ENCODE assay signal across 36 cellular contexts in genomic region chr10:49393757-49394156, GRCh38. TPM values are rescaled to one million over a fixed set of nuclear protein-coding genes. Genes with fewer than 3 reads are reported as not detected.
DNase-seq lines count a peak whose midpoint lies in the region; ATAC-seq and TF ChIP-seq lines count a peak whose summit lies in the region.
"Had no signal": no experiment of that assay in that cellular context is flagged by ENCODE, and none has a peak within 500 bp of the region (broad histone marks: within the 10 kb centered on the region; RNA-seq: fewer than 3 reads in every experiment).

No MANE protein-coding gene starts in this region.

- H3K27me3 ChIP-seq in PC-9 (ENCODE audit: insufficient read depth, low read depth) = peaks cover 34% of the 10 kb centered on the region

- H3F3A ChIP-seq in PC-9 (ENCODE audit: insufficient read depth, low read depth) = no peaks in the 10 kb centered on the region

- H3K36me3 ChIP-seq in PC-9 (ENCODE audit: low read depth) = no peaks in the 10 kb centered on the region
- H3K36me3 ChIP-seq: MG63, thoracic aorta, vagina had no signal

- BruUV-seq in PC-9 (replicated peaks; lab: Mats Ljungman, UMichigan) = no TSS peak

- H3K4me1 Mint-ChIP-seq in endothelial cell (ENCODE audit: unreplicated experiment) (peaks cover 17% of the 10 kb centered on the region), type B pancreatic cell (ENCODE audit: unreplicated experiment) (no peaks in the 10 kb centered on the region)
- H3K4me1 Mint-ChIP-seq in activated CD4-positive, alpha-beta T cell treated with anti-CD3 and anti-CD28 coated beads, Interleukin-2, amount 10 ng/mL, durations not matched to agents 7 days and 5 days = peaks cover 9% of the 10 kb centered on the region

- no peaks in the 10 kb centered on the region for H3K79me2 ChIP-seq in PC-9 (ENCODE audit: low read depth)

- DNase-seq in DMS53 (lab: John Stamatoyannopoulos, UW) (peak; percentile 18), DMS53 treated with DMSO at 0.1 percent for 48 hours (lab: John Stamatoyannopoulos, UW; ENCODE audit: unreplicated experiment) (no peak), PC-9 (no peak), endothelial cell (ENCODE audit: low spot score) (no peak), type B pancreatic cell (ENCODE audit: extremely low spot score, unreplicated experiment) (no peak), hypothalamus (lab: John Stamatoyannopoulos, UW) (no peak)
- DNase-seq in activated CD4-positive, alpha-beta T cell treated with anti-CD3 and anti-CD28 coated beads, Interleukin-2, amount 10 ng/mL, durations not matched to agents 7 days and 5 days = no peak
- DNase-seq: activated CD4-positive, alpha-beta T cell treated with anti-CD3 and anti-CD28 coated beads for 4 hours; activated effector memory CD4-positive, alpha-beta T cell treated with anti-CD3 and anti-CD28 coated beads, Interleukin-2, amount 50 U/mL, for 16 hours; activated naive CD8-positive, alpha-beta T cell treated with anti-CD3 and anti-CD28 coated beads, Interleukin-2, amount 10 ng/mL, durations not matched to agents 7 days and 5 days; activated T-cell treated with anti-CD3 and anti-CD28 coated beads, Interleukin-2, amount 50 U/mL, for 1 hour; CD4-positive, alpha-beta T cell; dorsolateral prefrontal cortex; KBM-7; MG63; natural killer cell; NCI-H1417 treated with DMSO at 0.1 percent for 48 hours; NCI-H345; retina; SK-N-SH; small intestine; T-helper 17 cell had no signal

- H3K9me3 Mint-ChIP-seq in endothelial cell (ENCODE audit: unreplicated experiment) = no peaks in the 10 kb centered on the region
- no peaks in the 10 kb centered on the region for H3K9me3 Mint-ChIP-seq in type B pancreatic cell
- no peaks in the 10 kb centered on the region for H3K9me3 Mint-ChIP-seq in activated CD4-positive, alpha-beta T cell treated with anti-CD3 and anti-CD28 coated beads, Interleukin-2, amount 10 ng/mL, durations not matched to agents 7 days and 5 days
- H3K9me3 Mint-ChIP-seq: activated naive CD8-positive, alpha-beta T cell treated with anti-CD3 and anti-CD28 coated beads, Interleukin-2, amount 10 ng/mL, durations not matched to agents 7 days and 5 days; CD4-positive, alpha-beta T cell; central memory CD8-positive, alpha-beta T cell; natural killer cell; stimulated activated naive CD8-positive, alpha-beta T cell treated with anti-CD3 and anti-CD28 coated beads, Interleukin-15, Interleukin-2, amounts not matched to agents 100 ng/mL and 50 ng/mL, for 24 hours had no signal

- POLR2A ChIA-PET in PC-9 (lab: Charles Lee; ENCODE audit: unreplicated experiment) = no interaction called here
- POLR2A ChIA-PET in activated CD4-positive, alpha-beta T cell treated with anti-CD3 and anti-CD28 coated beads, Interleukin-2, amount 10 ng/mL, durations not matched to agents 7 days and 5 days (lab: Charles Lee) = no interaction called here

- no peak overlapping the region for H3K4me3 ChIP-seq in PC-9
- H3K4me3 ChIP-seq: dorsolateral prefrontal cortex, MG63, thoracic aorta, vagina had no signal

- peaks cover 3% of the 10 kb centered on the region; the same call in 1 of the 2 replicates for H4K20me1 ChIP-seq in PC-9 (ENCODE audit: insufficient read depth)

- H3K27ac ChIP-seq in PC-9 = no peak overlapping the region
- H3K27ac ChIP-seq: dorsolateral prefrontal cortex, thoracic aorta, vagina had no signal

- H2AFZ ChIP-seq in PC-9 = no peak overlapping the region

- no peaks in the 10 kb centered on the region for H3K9me3 ChIP-seq in PC-9 (ENCODE audit: insufficient read depth, low read depth)
- H3K9me3 ChIP-seq: SK-N-SH, thoracic aorta, vagina had no signal

- H3K27ac Mint-ChIP-seq in endothelial cell (ENCODE audit: unreplicated experiment) (no peak overlapping the region), type B pancreatic cell (no peak overlapping the region)
- H3K27ac Mint-ChIP-seq in activated CD4-positive, alpha-beta T cell treated with anti-CD3 and anti-CD28 coated beads, Interleukin-2, amount 10 ng/mL, durations not matched to agents 7 days and 5 days = no peak overlapping the region
- H3K27ac Mint-ChIP-seq: activated naive CD8-positive, alpha-beta T cell treated with anti-CD3 and anti-CD28 coated beads, Interleukin-2, amount 10 ng/mL, durations not matched to agents 7 days and 5 days; CD4-positive, alpha-beta T cell; natural killer cell; stimulated activated naive CD8-positive, alpha-beta T cell treated with anti-CD3 and anti-CD28 coated beads, Interleukin-15, Interleukin-2, amounts not matched to agents 100 ng/mL and 50 ng/mL, for 24 hours; T-helper 17 cell had no signal

- H3K4me3 Mint-ChIP-seq in endothelial cell (ENCODE audit: unreplicated experiment) (no peak overlapping the region), type B pancreatic cell (no peak overlapping the region)
- no peak overlapping the region for H3K4me3 Mint-ChIP-seq in activated CD4-positive, alpha-beta T cell treated with anti-CD3 and anti-CD28 coated beads, Interleukin-2, amount 10 ng/mL, durations not matched to agents 7 days and 5 days
- H3K4me3 Mint-ChIP-seq: activated naive CD8-positive, alpha-beta T cell treated with anti-CD3 and anti-CD28 coated beads, Interleukin-2, amount 10 ng/mL, durations not matched to agents 7 days and 5 days; CD4-positive, alpha-beta T cell; central memory CD8-positive, alpha-beta T cell; natural killer cell; stimulated activated naive CD8-positive, alpha-beta T cell treated with anti-CD3 and anti-CD28 coated beads, Interleukin-15, Interleukin-2, amounts not matched to agents 100 ng/mL and 50 ng/mL, for 24 hours; T-helper 17 cell had no signal

- no peaks in the 10 kb centered on the region for H3K9me2 ChIP-seq in PC-9 (ENCODE audit: insufficient read depth)
- H3K9me2 ChIP-seq: SK-N-SH had no signal

- H3K36me3 Mint-ChIP-seq in endothelial cell (ENCODE audit: low read depth, unreplicated experiment) = no peaks in the 10 kb centered on the region
- no peaks in the 10 kb centered on the region for H3K36me3 Mint-ChIP-seq in type B pancreatic cell
- no peaks in the 10 kb centered on the region for H3K36me3 Mint-ChIP-seq in activated CD4-positive, alpha-beta T cell treated with anti-CD3 and anti-CD28 coated beads, Interleukin-2, amount 10 ng/mL, durations not matched to agents 7 days and 5 days (ENCODE audit: low read depth)
- H3K36me3 Mint-ChIP-seq: activated naive CD8-positive, alpha-beta T cell treated with anti-CD3 and anti-CD28 coated beads, Interleukin-2, amount 10 ng/mL, durations not matched to agents 7 days and 5 days; natural killer cell had no signal

- no peak for ATAC-seq in GM19351 (IDR thresholded peaks at IDR 0.05; ENCODE audit: unreplicated experiment)
- ATAC-seq: natural killer cell, T-helper 17 cell had no signal

- H3K4me2 ChIP-seq in PC-9 = no peak overlapping the region
- H3K4me2 ChIP-seq: SK-N-SH had no signal

- CTCF ChIA-PET in PC-9 (lab: Charles Lee) = interaction anchor here (0.6 kb wide), 1 partner anchor 9 kb away, joined by 4 read pairs; no protein-coding TSS in a partner anchor
- CTCF ChIA-PET in activated CD4-positive, alpha-beta T cell treated with anti-CD3 and anti-CD28 coated beads, Interleukin-2, amount 10 ng/mL, durations not matched to agents 7 days and 5 days (lab: Charles Lee) = no interaction called here

- H3K27me3 Mint-ChIP-seq in endothelial cell (ENCODE audit: unreplicated experiment) = peaks cover 22% of the 10 kb centered on the region
- H3K27me3 Mint-ChIP-seq in type B pancreatic cell = peaks cover 96% of the 10 kb centered on the region
- H3K27me3 Mint-ChIP-seq in activated CD4-positive, alpha-beta T cell treated with anti-CD3 and anti-CD28 coated beads, Interleukin-2, amount 10 ng/mL, durations not matched to agents 7 days and 5 days = peaks cover 64% of the 10 kb centered on the region

- H3K4me1 ChIP-seq in PC-9 (replicated peaks; ENCODE audit: insufficient read depth) = no peaks in the 10 kb centered on the region

- intact Hi-C loops in PC-9 (cut with micrococcal nuclease; ENCODE audit: unreplicated experiment) = no loop called here

- TF ChIP-seq CTCF in PC-9 (conservative IDR thresholded peaks at IDR 0.05) (0 out of 2 replicates have a peak, but pooled peaks have one; percentile 29), endothelial cell (IDR thresholded peaks at IDR 0.05; ENCODE audit: unreplicated experiment) (peak; percentile 41), type B pancreatic cell (conservative IDR thresholded peaks at IDR 0.05) (peak; percentile 36)

RNA-seq across cellular contexts. Expression of gene DRGX, which starts 2.1 kb away (rescaled TPM):
- not detected in 2 replicates for total RNA-seq in PC-9 (2021)
- total RNA-seq in endothelial cell (ENCODE audit: unreplicated experiment) = not detected
- 0.21 and 0.22 TPM in 2 replicates for total RNA-seq in type B pancreatic cell (ENCODE audit: low replicate concordance)
- total RNA-seq in activated CD4-positive, alpha-beta T cell treated with anti-CD3 and anti-CD28 coated beads, Interleukin-2, amount 10 ng/mL, durations not matched to agents 7 days and 5 days = not detected
- total RNA-seq: A172; activated CD8-positive, alpha-beta memory T cell treated with anti-CD3 and anti-CD28 coated beads for 36 hours; activated naive CD8-positive, alpha-beta T cell treated with anti-CD3 and anti-CD28 coated beads, Interleukin-2, amount 10 ng/mL, durations not matched to agents 7 days and 5 days; astrocyte; CD4-positive, alpha-beta T cell; endothelial cell of umbilical vein; glomerular endothelial cell; kidney epithelial cell; lower leg skin; mononuclear cell; natural killer cell; omental fat pad; T-helper 17 cell; thoracic aorta; vagina had no signal
